8 cellular contexts compared by ENCODE assay signal in genomic region chr11:114439229-114440120, GRCh38. TPM values are rescaled to one million over a fixed set of nuclear protein-coding genes. Genes with fewer than 3 reads are reported as not detected.
DNase-seq lines count a peak whose midpoint lies in the region; ATAC-seq, FAIRE-seq and TF ChIP-seq lines count a peak whose summit lies in the region.

REXO2 (plus strand) TSS chr11:114439467; CDS start chr11:114439529, 62 bp downstream.

- DNase-seq in NCI-H1417 (lab: John Stamatoyannopoulos, UW) = peak; percentile 96 to 97 (median 96)
- peak; percentile 71 to 85 for DNase-seq in SW 1271 (lab: John Stamatoyannopoulos, UW)
- DNase-seq in activated naive CD8-positive, alpha-beta T cell treated with anti-CD3 and anti-CD28 coated beads, Interleukin-2, amount 50 U/mL, for 16 hours (ENCODE audit: low read depth, low spot score) = peak; percentile 83
- DNase-seq in Right ventricle myocardium inferior (ENCODE audit: missing footprints) = peak; percentile 96
- DNase-seq in pancreas = peak; percentile 93 to 98 (median 95)
- peak; percentile 97 for DNase-seq in tibial artery

- H3K27me3 ChIP-seq in pancreas = no peaks in the 10 kb centered on the region
- H3K27me3 ChIP-seq in tibial artery = no peaks in the 10 kb centered on the region

- peaks cover 0 to 4% (median 0%) of the 10 kb centered on the region in 3 donors for H3K36me3 ChIP-seq in pancreas
- H3K36me3 ChIP-seq in tibial artery = peaks cover 2 to 10% (median 7%) of the 10 kb centered on the region in 3 donors

- peak within 1 kb of the TSS; percentile 57 to 75 (median 62) for H3K27ac ChIP-seq in pancreas
- H3K27ac ChIP-seq in tibial artery = peak within 1 kb of the TSS; percentile 81 to 88

- WGBS in pancreas, 2 donors = 0 to 1% methylated on average over 61 to 64 of the region's 64 CpGs

- no peaks in the 10 kb centered on the region for H3K9me3 ChIP-seq in pancreas
- H3K9me3 ChIP-seq in tibial artery = no peaks in the 10 kb centered on the region

- intact Hi-C loops in Right ventricle myocardium inferior (cut with DNase I) = loop anchor here (2.0 kb wide), 2 partner anchors 39 to 91 kb away; partner anchors contain the start of genes C11orf71 and RBM7
- intact Hi-C loops in pancreas (cut with DNase I) = no loop called here
- intact Hi-C loops in tibial artery (cut with DNase I; ENCODE audit: low total_unique reads) = loop anchor here (5.0 kb wide), 1 partner anchor 37 kb away; the partner anchor contains the start of genes C11orf71 and RBM7

- H3K4me1 ChIP-seq in pancreas (peaks cover 0 to 15% (median 14%) of the 10 kb centered on the region in 3 donors), tibial artery (peaks cover 0 to 47% (median 10%) of the 10 kb centered on the region in 4 donors)

- peak; percentile 43 for TF ChIP-seq CTCF in GM12873 (IDR thresholded peaks at IDR 0.05; ENCODE audit: insufficient read depth, low read depth, low read length, missing control alignments)
- TF ChIP-seq CTCF in pancreas (IDR thresholded peaks at IDR 0.05) = peak in 1 of 4 donors; percentile 11
- TF ChIP-seq CTCF in tibial artery (IDR thresholded peaks at IDR 0.05) = peak; percentile 19 to 27

- ATAC-seq in HG02759 (IDR thresholded peaks at IDR 0.05; ENCODE audit: unreplicated experiment) = peak; percentile 100
- ATAC-seq in Right ventricle myocardium inferior = peak; percentile 99
- ATAC-seq in pancreas = peak; percentile 98 to 99 (median 98)

- peak within 1 kb of the TSS; percentile 76 to 97 (median 84) for H3K4me3 ChIP-seq in pancreas
- H3K4me3 ChIP-seq in tibial artery = peak within 1 kb of the TSS; percentile 77 to 97

- FAIRE-seq in pancreas (lab: Jason Lieb, UNC) = peak; percentile 84

RNA-seq across cellular contexts. Expression of gene REXO2, which starts in this region (rescaled TPM):
- total RNA-seq in Right ventricle myocardium inferior (174 TPM), pancreas (10 to 100 TPM; 24.0 to 36.4 (median 29.1) TPM)
- 10 to 100 TPM; 26.9 to 41.1 TPM for polyA plus RNA-seq in pancreas

Comparison
In these comparisons a context has a peak if more than half of its experiments do, and no peak if none do; other contexts are left out.
1. Peak in every context shown above with its lines: DNase-seq, ATAC-seq, H3K4me3 ChIP-seq and H3K27ac ChIP-seq.
2. intact Hi-C loops: an anchor here in Right ventricle myocardium inferior (2.0 kb wide) and tibial artery (5.0 kb wide); none called in pancreas.